ENCODE assay signal across 8 cellular contexts in the genomic region with DNA sequence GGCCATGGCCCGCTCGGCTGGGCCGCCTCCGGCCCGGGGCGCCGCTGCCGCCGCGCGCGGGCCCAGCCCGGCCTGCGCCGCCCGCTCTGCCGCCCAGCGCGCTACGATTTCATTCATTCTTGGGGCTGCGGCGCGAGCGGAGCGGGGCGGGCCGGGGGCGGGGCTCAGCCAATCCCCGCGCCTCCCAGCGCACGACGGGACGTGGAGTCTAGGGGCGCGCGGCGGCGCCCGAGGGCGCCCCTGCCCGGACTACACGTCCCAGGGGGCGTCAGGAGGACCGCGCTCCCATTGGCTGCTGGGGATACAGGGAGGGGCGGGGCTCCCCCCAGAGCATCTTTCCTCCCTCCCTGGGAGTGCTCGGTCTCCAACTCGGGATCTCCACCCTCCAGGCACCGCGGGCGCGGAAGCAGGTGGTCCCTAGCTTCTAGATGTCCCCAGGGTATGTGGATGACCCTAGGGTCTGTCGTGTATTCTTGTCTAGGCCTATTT. TPM values are rescaled to one million over a fixed set of nuclear protein-coding genes. Genes with fewer than 3 reads are reported as not detected.
DNase-seq lines count a peak whose midpoint lies in the region; ATAC-seq and TF ChIP-seq lines count a peak whose summit lies in the region.

No MANE protein-coding gene starts in this region.

- peak overlapping the region in 1 of 8 donors; percentile 17 for H3K27ac Mint-ChIP-seq in CD8-positive, alpha-beta memory T cell
- H3K27ac Mint-ChIP-seq in T-helper 17 cell: no peak overlapping the region

- H3K4me1 ChIP-seq in CD8-positive, alpha-beta memory T cell (ENCODE audit: insufficient read depth, low read length): peaks cover 7% of the 10 kb centered on the region
- H3K4me1 ChIP-seq in iPS DF 6.9 (ENCODE audit: control insufficient read depth, insufficient read depth, low read length) (peaks cover 5% of the 10 kb centered on the region), tibial nerve (peaks cover 0 to 19% (median 15%) of the 10 kb centered on the region in 4 donors)

- no peaks in the 10 kb centered on the region for H3K9me3 Mint-ChIP-seq in CD8-positive, alpha-beta memory T cell

- H3K4me1 Mint-ChIP-seq in CD8-positive, alpha-beta memory T cell: peaks cover 8 to 24% (median 9%) of the 10 kb centered on the region in 3 donors
- H3K4me1 Mint-ChIP-seq in T-helper 17 cell: peaks cover 20% of the 10 kb centered on the region

- no peaks in the 10 kb centered on the region for H3K36me3 ChIP-seq in CD8-positive, alpha-beta memory T cell (ENCODE audit: insufficient read depth, low read length)
- no peaks in the 10 kb centered on the region for H3K36me3 ChIP-seq in iPS DF 6.9 (ENCODE audit: control insufficient read depth, insufficient read depth, low read length)
- no peaks in the 10 kb centered on the region for H3K36me3 ChIP-seq in tibial nerve

- no peak for TF ChIP-seq POLR2A in tibial nerve (IDR thresholded peaks at IDR 0.05)

- peak; percentile 35 to 61 (median 47) for DNase-seq in CD8-positive, alpha-beta memory T cell
- peak; percentile 93 to 95 (median 94) for DNase-seq in NCI-H1417 (lab: John Stamatoyannopoulos, UW)
- DNase-seq in T-helper 17 cell: peak; percentile 34 to 59 (median 48)
- peak; percentile 32 for DNase-seq in amniotic stem cell (lab: John Stamatoyannopoulos, UW)
- DNase-seq in iPS DF 6.9 (ENCODE audit: low read depth, low spot score): no peak
- DNase-seq in stimulated activated CD4-positive, alpha-beta T cell treated with anti-CD3 and anti-CD28 coated beads, Interleukin-15, amount 100 ng/mL, for 1 hour (ENCODE audit: low read depth in 1 of 2, low spot score in 1 of 2): peak; percentile 24 to 52
- no peak for DNase-seq in tibial nerve (ENCODE audit: low spot score in 2 of 2)

- ATAC-seq in GM21723 (IDR thresholded peaks at IDR 0.05; ENCODE audit: unreplicated experiment) (peak; percentile 66), T-helper 17 cell (peak; percentile 92)

- no peak for TF ChIP-seq EP300 in tibial nerve (IDR thresholded peaks at IDR 0.05)

- H3K27me3 ChIP-seq in CD8-positive, alpha-beta memory T cell (ENCODE audit: insufficient read depth, low read length, poor library complexity, severe bottlenecking): peaks cover 37% of the 10 kb centered on the region
- H3K27me3 ChIP-seq in iPS DF 6.9 (ENCODE audit: control insufficient read depth, insufficient read depth, low read length): no peaks in the 10 kb centered on the region
- peaks cover 0 to 96% of the 10 kb centered on the region in 2 donors for H3K27me3 ChIP-seq in tibial nerve

- peak overlapping the region in 5 of 7 donors; percentile 10 to 55 (median 37) for H3K4me3 Mint-ChIP-seq in CD8-positive, alpha-beta memory T cell
- H3K4me3 Mint-ChIP-seq in T-helper 17 cell: peak overlapping the region; percentile 74

- no peaks in the 10 kb centered on the region for H3K9me3 ChIP-seq in CD8-positive, alpha-beta memory T cell (ENCODE audit: low read length)
- H3K9me3 ChIP-seq in T-helper 17 cell (ENCODE audit: control insufficient read depth, low read length, poor library complexity, severe bottlenecking) (no peaks in the 10 kb centered on the region), iPS DF 6.9 (ENCODE audit: control insufficient read depth, insufficient read depth, low read length) (no peaks in the 10 kb centered on the region), tibial nerve (no peaks in the 10 kb centered on the region)

- H3K4me3 ChIP-seq in CD8-positive, alpha-beta memory T cell (ENCODE audit: low read length): no peak overlapping the region
- H3K4me3 ChIP-seq in iPS DF 6.9 (ENCODE audit: low read length) (peak overlapping the region; percentile 51; the same call in 1 of the 2 replicates), tibial nerve (peak overlapping the region in 1 of 4 donors; percentile 9)

- WGBS in iPS DF 6.9 (ENCODE audit: insufficient coverage, insufficient read length): no CpG with 5 or more reads among the region's 54 CpGs
- 1 to 3% methylated on average over 7 to 20 of the region's 54 CpGs for WGBS in tibial nerve, 2 donors

- POLR2A ChIA-PET in CD8-positive, alpha-beta memory T cell (lab: Charles Lee): no interaction called here

- CTCF ChIA-PET in CD8-positive, alpha-beta memory T cell (lab: Charles Lee): no interaction called here

- peaks cover 44 to 62% of the 10 kb centered on the region in 2 donors for H3K27me3 Mint-ChIP-seq in CD8-positive, alpha-beta memory T cell
- H3K27me3 Mint-ChIP-seq in T-helper 17 cell: peaks cover 41% of the 10 kb centered on the region

- H3K36me3 Mint-ChIP-seq in CD8-positive, alpha-beta memory T cell: no peaks in the 10 kb centered on the region
- peaks cover 2% of the 10 kb centered on the region for H3K36me3 Mint-ChIP-seq in T-helper 17 cell (ENCODE audit: low read depth)

- no peak overlapping the region for H3K27ac ChIP-seq in CD8-positive, alpha-beta memory T cell (ENCODE audit: low read depth, low read length)
- H3K27ac ChIP-seq in iPS DF 6.9 (ENCODE audit: low read length) (no peak overlapping the region), tibial nerve (no peak overlapping the region)

- TF ChIP-seq CTCF in tibial nerve (IDR thresholded peaks at IDR 0.05): no peak

RNA-seq across cellular contexts. Expression of a gene that starts 5.6 kb away (rescaled TPM):
- total RNA-seq in CD8-positive, alpha-beta memory T cell: 1 to 10 TPM in 1 of 2 experiments, under 1 TPM in 1; 0.78 to 1.1 TPM
- not detected for polyA plus RNA-seq in CD8-positive, alpha-beta memory T cell
- total RNA-seq in T-helper 17 cell (not detected), tibial nerve (not detected)

RNA-seq across cellular contexts. Expression of a gene that starts 26.5 kb away (rescaled TPM):
- total RNA-seq in CD8-positive, alpha-beta memory T cell: 1 to 10 TPM in 1 of 2 experiments, under 1 TPM in 1; 0.47 to 1.0 TPM
- polyA plus RNA-seq in CD8-positive, alpha-beta memory T cell: not detected
- 1 to 10 TPM in 1 of 2 donors, under 1 TPM in 1; 0.90 to 6.7 TPM for total RNA-seq in T-helper 17 cell
- 100 to 1,000 TPM in 1 of 4 donors, 10 to 100 TPM in 3; 86.1 to 179 (median 95.3) TPM for total RNA-seq in tibial nerve

RNA-seq across cellular contexts. Expression of a gene that starts 34.7 kb away (rescaled TPM):
- 10 to 100 TPM; 27.9 to 29.4 TPM for total RNA-seq in CD8-positive, alpha-beta memory T cell
- polyA plus RNA-seq in CD8-positive, alpha-beta memory T cell: 49.5 TPM
- total RNA-seq in T-helper 17 cell: 10 to 100 TPM; 32.2 to 49.1 TPM
- 10 to 100 TPM; 39.0 to 79.1 (median 45.5) TPM for total RNA-seq in tibial nerve

Comparison
In these comparisons a context has a peak if more than half of its experiments do, and no peak if none do; other contexts are left out.
1. DNase-seq: peak in CD8-positive, alpha-beta memory T cell (5 of 5), NCI-H1417 (3 of 3), T-helper 17 cell (3 of 3), amniotic stem cell (single experiment) and stimulated activated CD4-positive, alpha-beta T cell treated with anti-CD3 and anti-CD28 coated beads, Interleukin-15, amount 100 ng/mL, for 1 hour (2 of 2); none in iPS DF 6.9 (single experiment) and tibial nerve (0 of 2).
2. RNA of a gene that starts 26.5 kb away (total RNA-seq): 86.1 to 179 TPM in tibial nerve; 0.90 to 6.7 TPM in T-helper 17 cell and 0.47 to 1.0 TPM in CD8-positive, alpha-beta memory T cell; every median in the first group is over 10 times any median in the second.